In the genomic region with DNA sequence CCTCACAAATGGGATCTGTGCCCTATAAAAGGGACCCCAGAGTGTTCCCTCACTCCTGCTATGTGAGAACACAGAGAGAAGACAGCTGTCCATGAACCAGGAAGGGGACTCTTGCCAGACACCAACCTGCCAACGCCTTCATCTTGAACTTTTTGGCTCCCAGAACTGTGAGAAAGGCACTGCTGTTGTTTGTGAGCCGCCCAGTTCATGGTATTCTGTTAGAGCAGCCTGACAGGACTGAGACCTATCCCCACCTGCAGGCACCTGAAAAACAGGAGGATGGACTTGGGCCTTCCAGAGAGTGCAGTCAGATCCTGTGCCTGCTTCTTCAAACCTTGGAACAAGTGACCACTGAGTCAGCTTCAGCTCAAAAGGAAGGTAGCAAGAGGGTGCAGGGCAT, we compare ENCODE assay signal across 14 cellular contexts. TPM values are rescaled to one million over a fixed set of nuclear protein-coding genes. Genes with fewer than 3 reads are reported as not detected.
DNase-seq lines count a peak whose midpoint lies in the region; ATAC-seq and TF ChIP-seq lines count a peak whose summit lies in the region.
"Had no signal": no experiment of that assay in that cellular context is flagged by ENCODE, and none has a peak within 500 bp of the region (broad histone marks: within the 10 kb centered on the region; RNA-seq: fewer than 3 reads in every experiment).

No MANE protein-coding gene starts in this region.

- H3K4me1 ChIP-seq in right atrium auricular region, result no peaks in the 10 kb centered on the region
- no peaks in the 10 kb centered on the region for H3K4me1 ChIP-seq in heart right ventricle
- no peaks in the 10 kb centered on the region for H3K4me1 ChIP-seq in vagina

- H3K36me3 ChIP-seq in right atrium auricular region (no peaks in the 10 kb centered on the region), heart right ventricle (no peaks in the 10 kb centered on the region), vagina (no peaks in the 10 kb centered on the region)

- DNase-seq in right atrium auricular region (ENCODE audit: low spot score) (peak; percentile 18), heart right ventricle (no peak), posterior vena cava (ENCODE audit: low spot score) (peak; percentile 41), vagina (ENCODE audit: extremely low spot score in 2 of 2) (no peak), SW 1271 (lab: John Stamatoyannopoulos, UW) (no peak)
- DNase-seq: ACHN; CD4-positive, alpha-beta memory T cell; DMS79; H7 had no signal

- H3K9me3 ChIP-seq in right atrium auricular region (peaks cover 0 to 27% of the 10 kb centered on the region in 2 donors), heart right ventricle (peaks cover 0 to 40% (median 22%) of the 10 kb centered on the region in 11 donors), vagina (no peaks in the 10 kb centered on the region)

- TF ChIP-seq CTCF in right atrium auricular region (IDR thresholded peaks at IDR 0.05) (no peak), heart right ventricle (IDR thresholded peaks at IDR 0.05) (no peak), vagina (IDR thresholded peaks at IDR 0.05) (no peak)

- no peak for TF ChIP-seq POLR2A in vagina (IDR thresholded peaks at IDR 0.05)

- no peak for ATAC-seq in heart right ventricle
- ATAC-seq in esophagus mucosa, result peak; percentile 70
- no peak for ATAC-seq in HG03025 (IDR thresholded peaks at IDR 0.05; ENCODE audit: low FRiP score, unreplicated experiment)
- ATAC-seq: GM12878 had no signal

- H3K4me3 ChIP-seq in right atrium auricular region, result no peak overlapping the region
- no peak overlapping the region for H3K4me3 ChIP-seq in heart right ventricle
- H3K4me3 ChIP-seq in vagina, result no peak overlapping the region
- H3K4me3 ChIP-seq: GM12878, GM23338 had no signal

- H3K27ac ChIP-seq in right atrium auricular region (no peak overlapping the region), heart right ventricle (no peak overlapping the region), vagina (no peak overlapping the region)
- H3K27ac ChIP-seq: C4-2B had no signal

- WGBS in heart right ventricle, 2 donors, result 75 to 76% methylated on average over 2 of the region's 2 CpGs

- intact Hi-C loops in heart right ventricle (cut with DNase I) (no loop called here), posterior vena cava (cut with DNase I) (no loop called here), vagina (cut with DNase I) (no loop called here)

- H3K27me3 ChIP-seq in right atrium auricular region (no peaks in the 10 kb centered on the region), heart right ventricle (peaks cover 0 to 14% (median 0%) of the 10 kb centered on the region in 7 donors), vagina (no peaks in the 10 kb centered on the region)

RNA-seq across cellular contexts. Expression of a gene that starts 51.4 kb away (rescaled TPM):
- total RNA-seq in right atrium auricular region (1 to 10 TPM; 5.3 to 7.4 TPM), heart right ventricle (1 to 10 TPM; 1.2 to 4.6 (median 2.7) TPM), esophagus mucosa (6.6 TPM), posterior vena cava (1 to 10 TPM; 3.5 to 6.8 TPM), vagina (6.4 TPM)
- 1 to 10 TPM; 3.1 to 7.9 TPM for polyA plus RNA-seq in heart right ventricle

Comparison
In these comparisons a context has a peak if more than half of its experiments do, and no peak if none do; other contexts are left out.
1. DNase-seq: peak in right atrium auricular region (single experiment) and posterior vena cava (single experiment); none in heart right ventricle (0 of 2), vagina (0 of 2) and SW 1271 (0 of 2).